Comparison of ENCODE assay signal across 22 cellular contexts in the genomic region with DNA sequence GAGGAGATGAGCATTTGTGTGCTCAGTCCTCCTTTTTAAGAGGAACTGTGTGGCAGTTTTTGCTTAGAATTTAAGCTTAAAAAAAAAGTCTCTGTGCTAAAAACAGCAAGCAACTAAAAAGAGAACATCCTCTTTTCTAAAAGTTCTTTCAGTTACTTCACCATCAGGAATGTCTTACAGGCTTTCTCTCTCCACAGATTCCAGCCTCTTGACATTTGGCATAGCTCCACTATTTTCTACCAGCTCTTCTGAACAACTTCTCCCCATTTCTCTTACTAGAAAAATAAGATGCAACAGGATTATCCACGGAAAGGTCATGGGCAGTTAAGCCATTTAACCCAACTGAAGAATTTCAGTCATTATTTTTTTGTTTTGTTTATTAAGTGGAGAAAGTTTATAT. TPM values are rescaled to one million over a fixed set of nuclear protein-coding genes. Genes with fewer than 3 reads are reported as not detected.
DNase-seq lines count a peak whose midpoint lies in the region; ATAC-seq and TF ChIP-seq lines count a peak whose summit lies in the region.
"Had no signal": no experiment of that assay in that cellular context is flagged by ENCODE, and none has a peak within 500 bp of the region (broad histone marks: within the 10 kb centered on the region; RNA-seq: fewer than 3 reads in every experiment).

No MANE protein-coding gene starts in this region.

- H3K79me2 ChIP-seq in GM23248 (ENCODE audit: insufficient read depth), result no peaks in the 10 kb centered on the region

- peaks cover 3% of the 10 kb centered on the region for H3K9me3 Mint-ChIP-seq in chondrocyte (ENCODE audit: low read depth)
- H3K9me3 Mint-ChIP-seq: activated naive CD8-positive, alpha-beta T cell treated with anti-CD3 and anti-CD28 coated beads for 36 hours had no signal

- H2AFZ ChIP-seq in GM23248, result no peak overlapping the region

- in situ Hi-C loops in GM23248 (cut with MboI), result no loop called here

- H3K36me3 ChIP-seq in GM23248 (ENCODE audit: low read depth) (no peaks in the 10 kb centered on the region), psoas muscle (ENCODE audit: insufficient read depth in 1 of 2, low read depth in 1 of 2) (no peaks in the 10 kb centered on the region)

- H3K4me3 ChIP-seq in GM23248 (no peak overlapping the region), psoas muscle (no peak overlapping the region)

- H4K20me1 ChIP-seq in GM23248 (ENCODE audit: insufficient read depth), result no peaks in the 10 kb centered on the region

- H3F3A ChIP-seq in GM23248 (ENCODE audit: insufficient read depth), result no peaks in the 10 kb centered on the region

- DNase-seq in HT1080 (ENCODE audit: low read depth), result peak; percentile 31
- DNase-seq in NOMO-1 (lab: John Stamatoyannopoulos, UW; ENCODE audit: unreplicated experiment in 2 of 2), result peak; percentile 58 to 81
- DNase-seq in chondrocyte (ENCODE audit: low spot score), result no peak
- DNase-seq in pons (ENCODE audit: low spot score), result peak; percentile 32
- DNase-seq in GM23248, result no peak
- no peak for DNase-seq in psoas muscle
- DNase-seq: activated naive CD8-positive, alpha-beta T cell treated with anti-CD3 and anti-CD28 coated beads for 36 hours; central memory CD4-positive, alpha-beta T cell; effector memory CD8-positive, alpha-beta T cell; HFFc6; hippocampal formation; kidney; natural killer cell; NCI-H2029; posterior cingulate gyrus; SHP77; small intestine had no signal

- no peak overlapping the region for H3K4me2 ChIP-seq in GM23248 (ENCODE audit: unreplicated experiment)

- H3K9me3 ChIP-seq in GM23248 (ENCODE audit: low read depth) (no peaks in the 10 kb centered on the region), psoas muscle (no peaks in the 10 kb centered on the region)

- H3K4me1 ChIP-seq in GM23248 (ENCODE audit: insufficient read depth), result peaks cover 12% of the 10 kb centered on the region; the same call in 1 of the 2 replicates
- H3K4me1 ChIP-seq in psoas muscle, result no peaks in the 10 kb centered on the region

- H3K4me1 Mint-ChIP-seq in chondrocyte (ENCODE audit: low read depth), result peaks cover 12% of the 10 kb centered on the region
- H3K4me1 Mint-ChIP-seq: activated naive CD8-positive, alpha-beta T cell treated with anti-CD3 and anti-CD28 coated beads for 36 hours; memory B cell; natural killer cell had no signal

- H3K4me3 Mint-ChIP-seq in chondrocyte (ENCODE audit: unreplicated experiment), result no peak overlapping the region
- H3K4me3 Mint-ChIP-seq: activated naive CD8-positive, alpha-beta T cell treated with anti-CD3 and anti-CD28 coated beads for 36 hours; effector memory CD8-positive, alpha-beta T cell; HFFc6; memory B cell; natural killer cell had no signal

- TF ChIP-seq CTCF in chondrocyte (IDR thresholded peaks at IDR 0.05) (no peak), psoas muscle (IDR thresholded peaks at IDR 0.05) (no peak)

- H3K27ac Mint-ChIP-seq in chondrocyte (ENCODE audit: unreplicated experiment), result peak overlapping the region; percentile 10
- H3K27ac Mint-ChIP-seq: activated naive CD8-positive, alpha-beta T cell treated with anti-CD3 and anti-CD28 coated beads for 36 hours; effector memory CD8-positive, alpha-beta T cell; HFFc6; memory B cell; natural killer cell had no signal

- H3K27ac ChIP-seq in GM23248 (no peak overlapping the region), psoas muscle (no peak overlapping the region)

- H3K9ac ChIP-seq in GM23248, result no peak overlapping the region

- H3K9me2 ChIP-seq in GM23248 (ENCODE audit: insufficient read depth), result no peaks in the 10 kb centered on the region

- 11 to 16% methylated on average over 1 of the region's 1 CpG for WGBS in GM23248 (ENCODE audit: low coverage in 1 of 2, low lambda C conversion rate in 2 of 2, missing lambda C conversion rate in 2 of 2), 2 experiments
- 46 to 62% (median 59%) methylated on average over 1 of the region's 1 CpG for WGBS in psoas muscle, 3 donors

- no peaks in the 10 kb centered on the region for H3K27me3 Mint-ChIP-seq in chondrocyte (ENCODE audit: low read depth)
- H3K27me3 Mint-ChIP-seq: activated naive CD8-positive, alpha-beta T cell treated with anti-CD3 and anti-CD28 coated beads for 36 hours; effector memory CD8-positive, alpha-beta T cell; memory B cell had no signal

- intact Hi-C loops in psoas muscle (cut with DNase I), result no loop called here

- H3K27me3 ChIP-seq in GM23248 (replicated peaks; ENCODE audit: insufficient read depth) (no peaks in the 10 kb centered on the region), psoas muscle (ENCODE audit: insufficient read depth in 3 of 3, low read length in 2 of 3) (no peaks in the 10 kb centered on the region)

- ATAC-seq in HG03460 (IDR thresholded peaks at IDR 0.05; ENCODE audit: unreplicated experiment) (no peak), psoas muscle (no peak)
- ATAC-seq: activated CD4-positive, CD25-positive, alpha-beta regulatory T cell treated with anti-CD3 and anti-CD28 coated beads, Interleukin-2, amount 50 U/mL, for 24 hours; effector memory CD8-positive, alpha-beta T cell; natural killer cell had no signal

- H3K36me3 Mint-ChIP-seq in chondrocyte (ENCODE audit: low read depth), result no peaks in the 10 kb centered on the region
- H3K36me3 Mint-ChIP-seq: activated naive CD8-positive, alpha-beta T cell treated with anti-CD3 and anti-CD28 coated beads for 36 hours; memory B cell had no signal

RNA-seq across cellular contexts. Expression of a gene that starts 13.2 kb away (rescaled TPM):
- total RNA-seq in HT1080 (2014; rRNA removed; shearing (Covaris generic)), result 1.4 and 2.2 TPM in 2 replicates
- polyA plus RNA-seq in HT1080 (2015; cell fraction: cytosol; rRNA removed), result 0.81 and 3.1 TPM in 2 replicates
- polyA plus RNA-seq in HT1080 (2015; cell fraction: nucleus; rRNA removed), result 2.4 and 3.0 TPM in 2 replicates
- total RNA-seq in chondrocyte (1.3 to 2.2 TPM (median 1.5 TPM) in 3 replicates), psoas muscle (under 1 TPM in 2 of 4 donors, not detected in 2; 0.13 to 0.46 TPM)
- not detected in 2 replicates for total RNA-seq in GM23248 (2014; rRNA removed; shearing (Covaris generic))
- polyA plus RNA-seq in GM23248 (2016; fragmentation: Nextera tagmentation; extraction: Ambion mirVana) (0.04 TPM in 1 of 2 replicates, not detected in the other), psoas muscle (under 1 TPM in 2 of 3 donors, not detected in 1; 0.03 TPM)
- total RNA-seq: activated CD8-positive, alpha-beta memory T cell treated with anti-CD3 and anti-CD28 coated beads for 36 hours; activated naive CD8-positive, alpha-beta T cell treated with anti-CD3 and anti-CD28 coated beads for 36 hours; natural killer cell; T-helper 2 cell treated with Interferon-gamma antibody and Interleukin-4, amounts not matched to agents 100 ng/mL and 5 ng/mL, for 36 hours had no signal

Comparison
In these comparisons a context has a peak if more than half of its experiments do, and no peak if none do; other contexts are left out.
1. DNase-seq: peak in HT1080 (single experiment), NOMO-1 (2 of 2) and pons (single experiment); none in chondrocyte (single experiment), GM23248 (single experiment) and psoas muscle (0 of 2).